9 cellular contexts compared by ENCODE assay signal in genomic region chr5:78907255-78907886, GRCh38.
DNase-seq lines count a peak whose midpoint lies in the region; FAIRE-seq and TF ChIP-seq lines count a peak whose summit lies in the region.
"Had no signal": no experiment of that assay in that cellular context is flagged by ENCODE, and none has a peak within 500 bp of the region (broad histone marks: within the 10 kb centered on the region; RNA-seq: fewer than 3 reads in every experiment).

No MANE protein-coding gene starts in this region.

- H3K4me2 ChIP-seq in BLaER1 treated with 17β-estradiol and CSF1 and Interleukin-3, amounts not matched to agents 10 nM and 100 nM = peak overlapping the region; percentile 54 to 82 (median 72)

- no peaks in the 10 kb centered on the region for H3K9me3 Mint-ChIP-seq in osteocyte (ENCODE audit: unreplicated experiment)

- H3K27me3 Mint-ChIP-seq in osteocyte (ENCODE audit: unreplicated experiment) = no peaks in the 10 kb centered on the region

- H3K36me3 Mint-ChIP-seq in osteocyte (ENCODE audit: unreplicated experiment) = no peaks in the 10 kb centered on the region

- peak overlapping the region; percentile 96 for H3K27ac Mint-ChIP-seq in osteocyte (ENCODE audit: unreplicated experiment)

- H3K4me3 Mint-ChIP-seq in osteocyte (ENCODE audit: unreplicated experiment) = peak overlapping the region; percentile 69

- peaks cover 0 to 4% (median 0%) of the 10 kb centered on the region in 11 experiments; a peak in 1 of 22 replicates for H4K20me1 ChIP-seq in BLaER1 treated with 17β-estradiol and CSF1 and Interleukin-3, amounts not matched to agents 10 nM and 100 nM

- no peaks in the 10 kb centered on the region for H3K27me3 ChIP-seq in BLaER1 treated with 17β-estradiol and CSF1 and Interleukin-3, amounts not matched to agents 10 nM and 100 nM
- H3K27me3 ChIP-seq in duodenal mucosa (ENCODE audit: control insufficient read depth in 1 of 2, insufficient read depth in 2 of 2, low read length in 2 of 2) = no peaks in the 10 kb centered on the region
- no peaks in the 10 kb centered on the region for H3K27me3 ChIP-seq in BE2C

- TF ChIP-seq CTCF in NB4 (IDR thresholded peaks at IDR 0.05; ENCODE audit: low read depth, low read length) (no peak), osteocyte (IDR thresholded peaks at IDR 0.05) (no peak), BE2C (IDR thresholded peaks at IDR 0.05; ENCODE audit: low read depth, low read length) (no peak)

- 0 out of 20 replicates have a peak overlapping the region, but pooled peaks of 1 of the 10 experiments have one; percentile 7 for H3K4me3 ChIP-seq in BLaER1 treated with 17β-estradiol and CSF1 and Interleukin-3, amounts not matched to agents 10 nM and 100 nM
- H3K4me3 ChIP-seq in NB4 (ENCODE audit: low read depth, low read length) = peak overlapping the region; percentile 64
- peak overlapping the region; percentile 6 to 43 for H3K4me3 ChIP-seq in duodenal mucosa (ENCODE audit: low read depth in 1 of 2, low read length in 2 of 2)
- H3K4me3 ChIP-seq in BE2C (ENCODE audit: low read depth, low read length) = no peak overlapping the region; the same call in 1 of the 2 replicates

- TF ChIP-seq POLR2A in NB4 (IDR thresholded peaks at IDR 0.05; ENCODE audit: extremely low read depth, insufficient read length) = peak; percentile 17

- H3K9ac ChIP-seq in BLaER1 treated with 17β-estradiol and CSF1 and Interleukin-3, amounts not matched to agents 10 nM and 100 nM = peak overlapping the region in 5 of 11 experiments; percentile 23 to 58 (median 29); a peak in 6 of 22 replicates
- H3K9ac ChIP-seq in duodenal mucosa (ENCODE audit: low read depth in 1 of 2, low read length in 2 of 2) = peak overlapping the region in 1 of 2 donors; percentile 13

- FAIRE-seq in HTR-8/SVneo (lab: Jason Lieb, UNC) = no peak

- H3K36me3 ChIP-seq in BLaER1 treated with 17β-estradiol and CSF1 and Interleukin-3, amounts not matched to agents 10 nM and 100 nM = 0 out of 22 replicates have a peak, but pooled peaks cover 0 to 4% (median 0%) of the 10 kb centered on the region in 11 experiments
- H3K36me3 ChIP-seq in duodenal mucosa (ENCODE audit: control insufficient read depth in 1 of 2, insufficient read depth in 2 of 2, low read length in 2 of 2) (no peaks in the 10 kb centered on the region), BE2C (no peaks in the 10 kb centered on the region)

- H3K4me1 Mint-ChIP-seq in osteocyte (ENCODE audit: unreplicated experiment) = peaks cover 72% of the 10 kb centered on the region

- H3K27ac ChIP-seq in BLaER1 treated with 17β-estradiol and CSF1 and Interleukin-3, amounts not matched to agents 10 nM and 100 nM = peak overlapping the region in 5 of 11 experiments; percentile 37 to 73 (median 64); a peak in 9 of 22 replicates
- no peak overlapping the region for H3K27ac ChIP-seq in duodenal mucosa (ENCODE audit: low read depth, low read length)
- H3K27ac ChIP-seq: VCaP had no signal

- H3K9me3 ChIP-seq in BLaER1 treated with 17β-estradiol and CSF1 and Interleukin-3, amounts not matched to agents 10 nM and 100 nM (replicated peaks in 1 of 11) = no peaks in the 10 kb centered on the region
- no peaks in the 10 kb centered on the region for H3K9me3 ChIP-seq in duodenal mucosa (ENCODE audit: control insufficient read depth in 1 of 2, low read length in 2 of 2)
- H3K9me3 ChIP-seq in BE2C = no peaks in the 10 kb centered on the region

- DNase-seq in NB4 (ENCODE audit: low read depth) = peak; percentile 95
- DNase-seq in osteocyte (ENCODE audit: extremely low spot score, unreplicated experiment) = no peak
- DNase-seq in cerebellar cortex (ENCODE audit: low spot score) = no peak
- DNase-seq in COR-L47 (lab: John Stamatoyannopoulos, UW) = no peak
- no peak for DNase-seq in BE2C
- no peak for DNase-seq in HTR-8/SVneo (ENCODE audit: insufficient read length, low spot score)

- H3K4me1 ChIP-seq in BLaER1 treated with 17β-estradiol and CSF1 and Interleukin-3, amounts not matched to agents 10 nM and 100 nM = peaks cover 37 to 48% (median 44%) of the 10 kb centered on the region in 10 experiments
- H3K4me1 ChIP-seq in duodenal mucosa (ENCODE audit: control insufficient read depth in 1 of 2, insufficient read depth in 2 of 2, low read length in 2 of 2) = peaks cover 15 to 25% of the 10 kb centered on the region in 2 donors
- H3K4me1 ChIP-seq in BE2C = peaks cover 15% of the 10 kb centered on the region
